Comparison of ENCODE assay signal across 32 cellular contexts in the genomic region with DNA sequence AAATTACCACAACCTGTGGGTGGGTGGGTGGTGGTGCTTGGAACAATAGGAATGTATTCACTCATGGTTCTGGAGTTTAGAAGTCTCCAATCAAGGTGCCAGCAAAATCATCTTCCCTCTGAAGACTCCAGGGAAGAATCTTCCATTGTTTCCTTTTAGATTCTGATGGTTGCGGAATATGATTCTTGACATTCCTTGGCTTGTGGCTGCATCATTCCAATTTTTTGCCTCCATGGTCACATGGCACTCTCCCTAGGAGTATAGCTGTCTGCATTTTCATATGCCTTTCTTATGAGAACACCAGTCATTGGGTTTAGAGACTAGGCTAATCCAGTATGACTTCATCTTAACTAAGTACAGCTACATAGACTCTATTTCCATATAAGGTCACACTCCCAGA.
"Had no signal": no experiment of that assay in that cellular context is flagged by ENCODE, and none has a peak within 500 bp of the region (broad histone marks: within the 10 kb centered on the region; RNA-seq: fewer than 3 reads in every experiment).

No MANE protein-coding gene starts in this region.

- H3K9me3 Mint-ChIP-seq: activated CD4-positive, alpha-beta memory T cell treated with anti-CD3 and anti-CD28 coated beads for 36 hours; activated CD4-positive, alpha-beta T cell treated with anti-CD3 and anti-CD28 coated beads, Interleukin-2, amount 10 ng/mL, durations not matched to agents 24 days and 14 days; activated naive CD4-positive, alpha-beta T cell treated with anti-CD3 and anti-CD28 coated beads for 36 hours; activated naive CD4-positive, alpha-beta T cell treated with anti-CD3 and anti-CD28 coated beads, Interleukin-2, amount 50 U/mL, for 24 hours; activated naive CD8-positive, alpha-beta T cell treated with anti-CD3 and anti-CD28 coated beads for 36 hours; activated naive CD8-positive, alpha-beta T cell treated with anti-CD3 and anti-CD28 coated beads, Interleukin-2, amount 50 U/mL, for 24 hours; activated T-helper 1 cell treated with anti-CD3 and anti-CD28 coated beads, Interleukin-12 subunit alpha, Interleukin-12 subunit beta, Interleukin-2, Interleukin-4 antibody, amounts not matched to agents 30 ng/mL and 10 ng/mL and 1 ng/mL, durations not matched to agents 14 hours and 24 hours and 36 hours; activated T-helper 2 cell treated with anti-CD3 and anti-CD28 coated beads, Interferon-gamma antibody, Interleukin-2, Interleukin-4, amounts not matched to agents 10 μg/mL and 5 μg/mL and 100 μg/mL, durations not matched to agents 14 hours and 24 hours and 36 hours; dendritic cell treated with granulocyte-macrophage colony-stimulating factor and Interleukin-4, amounts not matched to agents 40 ng/mL and 50 ng/mL, for 4 days; effector memory CD8-positive, alpha-beta T cell had no signal

- H3K27me3 Mint-ChIP-seq: activated CD4-positive, alpha-beta memory T cell treated with anti-CD3 and anti-CD28 coated beads for 36 hours; activated CD4-positive, alpha-beta T cell treated with anti-CD3 and anti-CD28 coated beads for 36 hours; activated CD4-positive, alpha-beta T cell treated with anti-CD3 and anti-CD28 coated beads, Interleukin-2, amount 10 ng/mL, durations not matched to agents 24 days and 14 days; activated naive CD4-positive, alpha-beta T cell treated with anti-CD3 and anti-CD28 coated beads, Interleukin-2, amount 50 U/mL, for 24 hours; activated naive CD8-positive, alpha-beta T cell treated with anti-CD3 and anti-CD28 coated beads for 36 hours; activated naive CD8-positive, alpha-beta T cell treated with anti-CD3 and anti-CD28 coated beads, Interleukin-2, amount 50 U/mL, for 24 hours; dendritic cell treated with granulocyte-macrophage colony-stimulating factor and Interleukin-4, amounts not matched to agents 40 ng/mL and 50 ng/mL, for 4 days; effector memory CD8-positive, alpha-beta T cell had no signal

- DNase-seq: activated CD4-positive, alpha-beta memory T cell treated with anti-CD3 and anti-CD28 coated beads for 36 hours; activated CD4-positive, alpha-beta T cell treated with anti-CD3 and anti-CD28 coated beads for 36 hours; activated CD4-positive, alpha-beta T cell treated with anti-CD3 and anti-CD28 coated beads, Interleukin-2, amount 10 ng/mL, durations not matched to agents 24 days and 14 days; activated CD4-positive, CD25-positive, alpha-beta regulatory T cell; activated CD4-positive, CD25-positive, alpha-beta regulatory T cell treated with anti-CD3 and anti-CD28 coated beads, Interleukin-2, amount 50 U/mL, for 72 hours; activated CD8-positive, alpha-beta memory T cell treated with anti-CD3 and anti-CD28 coated beads, Interleukin-2, amount 10 ng/mL, durations not matched to agents 7 days and 5 days; activated CD8-positive, alpha-beta memory T cell treated with anti-CD3 and anti-CD28 coated beads, Interleukin-2, amount 50 U/mL, for 4 hours; activated CD8-positive, alpha-beta T cell treated with anti-CD3 and anti-CD28 coated beads, Interleukin-2, amount 10 ng/mL, durations not matched to agents 7 days and 5 days; activated effector memory CD4-positive, alpha-beta T cell treated with anti-CD3 and anti-CD28 coated beads, Interleukin-2, amount 50 U/mL, for 16 hours; activated naive CD4-positive, alpha-beta T cell treated with anti-CD3 and anti-CD28 coated beads for 36 hours; activated naive CD8-positive, alpha-beta T cell treated with anti-CD3 and anti-CD28 coated beads for 36 hours; activated naive CD8-positive, alpha-beta T cell treated with anti-CD3 and anti-CD28 coated beads, Interleukin-2, amount 50 U/mL, for 24 hours; activated T-cell treated with anti-CD3 and anti-CD28 coated beads, Interleukin-2, amount 50 U/mL, for 1 hour; activated T-cell treated with anti-CD3 and anti-CD28 coated beads, Interleukin-2, amount 50 U/mL, for 48 hours; adrenal gland; central memory CD4-positive, alpha-beta T cell; cerebellar nuclear complex; dorsolateral prefrontal cortex; effector memory CD8-positive, alpha-beta T cell; foreskin fibroblast; head of caudate nucleus; T-helper 2 cell had no signal

- H3K4me3 ChIP-seq: adrenal gland, ascending aorta, breast epithelium, cardiac muscle cell, coronary artery, dorsolateral prefrontal cortex had no signal

- H3K27ac ChIP-seq: adrenal gland, ascending aorta, breast epithelium, cardiac muscle cell, coronary artery, dorsolateral prefrontal cortex, epithelial cell of prostate had no signal

- H3K27ac Mint-ChIP-seq: activated CD4-positive, alpha-beta memory T cell treated with anti-CD3 and anti-CD28 coated beads for 36 hours; activated CD4-positive, alpha-beta T cell treated with anti-CD3 and anti-CD28 coated beads for 36 hours; activated CD4-positive, alpha-beta T cell treated with anti-CD3 and anti-CD28 coated beads, Interleukin-2, amount 10 ng/mL, durations not matched to agents 24 days and 14 days; activated CD8-positive, alpha-beta memory T cell treated with anti-CD3 and anti-CD28 coated beads, Interleukin-2, amount 10 ng/mL, durations not matched to agents 7 days and 5 days; activated CD8-positive, alpha-beta T cell treated with anti-CD3 and anti-CD28 coated beads, Interleukin-2, amount 10 ng/mL, durations not matched to agents 7 days and 5 days; activated naive CD4-positive, alpha-beta T cell treated with anti-CD3 and anti-CD28 coated beads for 36 hours; activated naive CD4-positive, alpha-beta T cell treated with anti-CD3 and anti-CD28 coated beads, Interleukin-2, amount 50 U/mL, for 24 hours; activated naive CD8-positive, alpha-beta T cell treated with anti-CD3 and anti-CD28 coated beads for 36 hours; activated naive CD8-positive, alpha-beta T cell treated with anti-CD3 and anti-CD28 coated beads, Interleukin-2, amount 50 U/mL, for 24 hours; activated T-helper 1 cell treated with anti-CD3 and anti-CD28 coated beads, Interleukin-12 subunit alpha, Interleukin-12 subunit beta, Interleukin-2, Interleukin-4 antibody, amounts not matched to agents 30 ng/mL and 10 ng/mL and 1 ng/mL, durations not matched to agents 14 hours and 24 hours and 36 hours; activated T-helper 2 cell treated with anti-CD3 and anti-CD28 coated beads, Interferon-gamma antibody, Interleukin-2, Interleukin-4, amounts not matched to agents 10 μg/mL and 5 μg/mL and 100 μg/mL, durations not matched to agents 14 hours and 24 hours and 36 hours; brain; dendritic cell treated with granulocyte-macrophage colony-stimulating factor and Interleukin-4, amounts not matched to agents 40 ng/mL and 50 ng/mL, for 4 days; effector memory CD8-positive, alpha-beta T cell had no signal

- H3K36me3 Mint-ChIP-seq: activated CD4-positive, alpha-beta memory T cell treated with anti-CD3 and anti-CD28 coated beads for 36 hours; activated CD8-positive, alpha-beta memory T cell treated with anti-CD3 and anti-CD28 coated beads, Interleukin-2, amount 10 ng/mL, durations not matched to agents 7 days and 5 days; activated naive CD4-positive, alpha-beta T cell treated with anti-CD3 and anti-CD28 coated beads, Interleukin-2, amount 50 U/mL, for 24 hours; activated naive CD8-positive, alpha-beta T cell treated with anti-CD3 and anti-CD28 coated beads for 36 hours; brain had no signal

- H3K4me1 Mint-ChIP-seq: activated CD4-positive, alpha-beta T cell treated with anti-CD3 and anti-CD28 coated beads for 36 hours; activated CD4-positive, alpha-beta T cell treated with anti-CD3 and anti-CD28 coated beads, Interleukin-2, amount 10 ng/mL, durations not matched to agents 24 days and 14 days; activated CD8-positive, alpha-beta memory T cell treated with anti-CD3 and anti-CD28 coated beads, Interleukin-2, amount 10 ng/mL, durations not matched to agents 7 days and 5 days; activated naive CD4-positive, alpha-beta T cell treated with anti-CD3 and anti-CD28 coated beads, Interleukin-2, amount 50 U/mL, for 24 hours; activated naive CD8-positive, alpha-beta T cell treated with anti-CD3 and anti-CD28 coated beads for 36 hours; activated naive CD8-positive, alpha-beta T cell treated with anti-CD3 and anti-CD28 coated beads, Interleukin-2, amount 50 U/mL, for 24 hours had no signal

- H3K4me1 ChIP-seq: adrenal gland, ascending aorta, breast epithelium had no signal

- H3K36me3 ChIP-seq: adrenal gland, ascending aorta, breast epithelium, cardiac muscle cell had no signal

- H3K9me3 ChIP-seq: adrenal gland, ascending aorta had no signal

- H3K4me3 Mint-ChIP-seq: activated CD4-positive, alpha-beta memory T cell treated with anti-CD3 and anti-CD28 coated beads for 36 hours; activated CD4-positive, alpha-beta T cell treated with anti-CD3 and anti-CD28 coated beads for 36 hours; activated CD4-positive, alpha-beta T cell treated with anti-CD3 and anti-CD28 coated beads, Interleukin-2, amount 10 ng/mL, durations not matched to agents 24 days and 14 days; activated CD8-positive, alpha-beta memory T cell treated with anti-CD3 and anti-CD28 coated beads, Interleukin-2, amount 10 ng/mL, durations not matched to agents 7 days and 5 days; activated CD8-positive, alpha-beta T cell treated with anti-CD3 and anti-CD28 coated beads, Interleukin-2, amount 10 ng/mL, durations not matched to agents 7 days and 5 days; activated naive CD4-positive, alpha-beta T cell treated with anti-CD3 and anti-CD28 coated beads for 36 hours; activated naive CD4-positive, alpha-beta T cell treated with anti-CD3 and anti-CD28 coated beads, Interleukin-2, amount 50 U/mL, for 24 hours; activated naive CD8-positive, alpha-beta T cell treated with anti-CD3 and anti-CD28 coated beads for 36 hours; activated naive CD8-positive, alpha-beta T cell treated with anti-CD3 and anti-CD28 coated beads, Interleukin-2, amount 50 U/mL, for 24 hours; activated T-helper 1 cell treated with anti-CD3 and anti-CD28 coated beads, Interleukin-12 subunit alpha, Interleukin-12 subunit beta, Interleukin-2, Interleukin-4 antibody, amounts not matched to agents 30 ng/mL and 10 ng/mL and 1 ng/mL, durations not matched to agents 14 hours and 24 hours and 36 hours; brain; dendritic cell treated with granulocyte-macrophage colony-stimulating factor and Interleukin-4, amounts not matched to agents 40 ng/mL and 50 ng/mL, for 4 days; effector memory CD8-positive, alpha-beta T cell had no signal

- H3K27me3 ChIP-seq: adrenal gland, ascending aorta, breast epithelium, cardiac muscle cell had no signal
